Comparison of ENCODE assay signal across 13 cellular contexts in genomic region chr16:8957061-8957392, GRCh38. TPM values are rescaled to one million over a fixed set of nuclear protein-coding genes. Genes with fewer than 3 reads are reported as not detected.
A peak's percentile ranks its signal among the peaks of the same experiment; 100 is the strongest.
DNase-seq lines count a peak whose midpoint lies in the region; ATAC-seq and TF ChIP-seq lines count a peak whose summit lies in the region.
"Had no signal": no experiment of that assay in that cellular context is flagged by ENCODE, and none has a peak within 500 bp of the region (broad histone marks: within the 10 kb centered on the region; RNA-seq: fewer than 3 reads in every experiment).

No MANE protein-coding gene starts in this region.

- 58 to 76% (median 70%) methylated on average over 2 of the region's 2 CpGs for WGBS in stomach, 5 donors

- H3K9me3 ChIP-seq in left ventricle myocardium inferior (replicated peaks) (no peaks in the 10 kb centered on the region), stomach (no peaks in the 10 kb centered on the region)

- H3K27ac ChIP-seq in left ventricle myocardium inferior (replicated peaks) (no peak overlapping the region), stomach (peak overlapping the region in 3 of 5 donors; percentile 56 to 72 (median 57))
- H3K27ac ChIP-seq: parathyroid adenoma had no signal

- peaks cover 94% of the 10 kb centered on the region for H3K4me1 ChIP-seq in left ventricle myocardium inferior
- H3K4me1 ChIP-seq in stomach: peaks cover 64 to 95% (median 92%) of the 10 kb centered on the region in 4 donors

- H3K36me3 ChIP-seq in left ventricle myocardium inferior (no peaks in the 10 kb centered on the region), stomach (no peaks in the 10 kb centered on the region)

- TF ChIP-seq EP300 in stomach (IDR thresholded peaks at IDR 0.05): no peak

- no peak for TF ChIP-seq CTCF in left ventricle myocardium inferior (IDR thresholded peaks at IDR 0.05; ENCODE audit: borderline replicate concordance)
- TF ChIP-seq CTCF in fibroblast of villous mesenchyme (IDR thresholded peaks at IDR 0.05; ENCODE audit: insufficient read depth, low read depth, low read length): no peak
- no peak for TF ChIP-seq CTCF in stomach (IDR thresholded peaks at IDR 0.05)

- peak; percentile 9 for ATAC-seq in Right ventricle myocardium inferior

- H3K4me3 ChIP-seq in left ventricle myocardium inferior: no peak overlapping the region
- no peak overlapping the region for H3K4me3 ChIP-seq in fibroblast of villous mesenchyme (ENCODE audit: low read depth, low read length)
- no peak overlapping the region for H3K4me3 ChIP-seq in stomach

- intact Hi-C loops in Right ventricle myocardium inferior (cut with DNase I) (no loop called here), left ventricle myocardium inferior (cut with micrococcal nuclease) (loop anchor here (10.0 kb wide), 1 partner anchor 138 kb away; the partner anchor contains the start of gene HAPSTR1), stomach (cut with DNase I; ENCODE audit: low total_unique reads) (no loop called here)

- no peak for TF ChIP-seq POLR2A in stomach (IDR thresholded peaks at IDR 0.05)

- no peaks in the 10 kb centered on the region for H3K27me3 ChIP-seq in left ventricle myocardium inferior (ENCODE audit: low read depth)
- no peaks in the 10 kb centered on the region for H3K27me3 ChIP-seq in stomach

- DNase-seq in Right ventricle myocardium inferior (ENCODE audit: missing footprints) (no peak), left ventricle myocardium inferior (no peak), NOMO-1 treated with DMSO at 0.1 percent for 48 hours (lab: John Stamatoyannopoulos, UW; ENCODE audit: unreplicated experiment) (peak; percentile 74), fibroblast of villous mesenchyme (ENCODE audit: low read depth) (peak; percentile 45), stomach (no peak), NCI-H345 treated with DMSO at 0.1 percent for 48 hours (lab: John Stamatoyannopoulos, UW; ENCODE audit: unreplicated experiment) (no peak), dermis blood vessel endothelial cell (no peak), NCI-H524 treated with DMSO at 0.1 percent for 48 hours (lab: John Stamatoyannopoulos, UW) (no peak)
- DNase-seq: activated naive CD4-positive, alpha-beta T cell treated with anti-CD3 and anti-CD28 coated beads for 36 hours; endodermal cell; foreskin melanocyte; NCI-H1048 had no signal

RNA-seq across cellular contexts. Expression of gene USP7, which starts 6.7 kb away (rescaled TPM):
- total RNA-seq in Right ventricle myocardium inferior: 61.6 TPM
- total RNA-seq in left ventricle myocardium inferior: 54.7 TPM
- 48.6 and 54.4 TPM in 2 replicates for total RNA-seq in fibroblast of villous mesenchyme
- 100 to 1,000 TPM in 2 of 5 donors, 10 to 100 TPM in 3; 29.2 to 171 (median 94.0) TPM for total RNA-seq in stomach
- polyA plus RNA-seq in stomach: 10 to 100 TPM; 19.3 to 28.3 (median 22.5) TPM
- total RNA-seq in dermis blood vessel endothelial cell: 61.3 and 72.1 TPM in 2 replicates

Comparison
In these comparisons a context has a peak if more than half of its experiments do, and no peak if none do; other contexts are left out.
1. DNase-seq: peak in NOMO-1 treated with DMSO at 0.1 percent for 48 hours (single experiment) and fibroblast of villous mesenchyme (single experiment); none in Right ventricle myocardium inferior (single experiment), left ventricle myocardium inferior (single experiment), stomach (single experiment), NCI-H345 treated with DMSO at 0.1 percent for 48 hours (single experiment), dermis blood vessel endothelial cell (single experiment) and NCI-H524 treated with DMSO at 0.1 percent for 48 hours (single experiment).